ENCODE assay signal across 9 cellular contexts in the genomic region with DNA sequence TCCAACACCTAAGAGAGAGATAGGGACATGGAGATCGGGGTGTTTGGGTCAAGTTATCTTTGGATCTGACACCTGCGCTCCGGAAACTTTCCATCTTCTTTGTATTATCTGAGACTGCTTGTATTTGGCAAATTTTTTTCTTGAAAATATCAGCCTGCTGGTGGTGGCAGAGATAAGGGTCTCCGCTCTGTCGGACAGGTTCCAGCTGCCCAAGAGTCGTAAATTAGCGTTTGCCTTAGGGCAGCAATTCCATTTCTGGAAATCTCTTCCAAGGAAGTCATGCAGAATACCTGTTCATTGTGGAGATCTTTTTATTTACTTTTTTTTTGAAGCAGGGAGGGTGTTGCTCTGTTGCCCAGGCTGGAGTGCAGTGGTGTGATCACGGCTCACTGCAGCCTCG. TPM values are rescaled to one million over a fixed set of nuclear protein-coding genes. Genes with fewer than 3 reads are reported as not detected.
DNase-seq lines count a peak whose midpoint lies in the region; ATAC-seq, FAIRE-seq and TF ChIP-seq lines count a peak whose summit lies in the region.
"Had no signal": no experiment of that assay in that cellular context is flagged by ENCODE, and none has a peak within 500 bp of the region (broad histone marks: within the 10 kb centered on the region; RNA-seq: fewer than 3 reads in every experiment).

No MANE protein-coding gene starts in this region.

- no peaks in the 10 kb centered on the region for H3K9me3 ChIP-seq in ES-I3 (ENCODE audit: control insufficient read depth, insufficient read depth, low read length)
- no peaks in the 10 kb centered on the region for H3K9me3 ChIP-seq in Panc1 (ENCODE audit: control insufficient read depth, insufficient read depth, low read depth, low read length)
- H3K9me3 ChIP-seq in endothelial cell of umbilical vein (replicated peaks; ENCODE audit: control insufficient read depth, insufficient read depth, low read length), result no peaks in the 10 kb centered on the region
- no peaks in the 10 kb centered on the region for H3K9me3 ChIP-seq in gastroesophageal sphincter
- H3K9me3 ChIP-seq: sigmoid colon had no signal

- in situ Hi-C loops in Panc1 (cut with HindIII; ENCODE audit: low pct_unique_long_range_greater_than_20kb, low sequenced_read_pairs), result no loop called here

- no peak for TF ChIP-seq CTCF in Panc1 (IDR thresholded peaks at IDR 0.05)
- no peak for TF ChIP-seq CTCF in endothelial cell of umbilical vein (IDR thresholded peaks at IDR 0.05; ENCODE audit: extremely low read depth in 1 of 2, insufficient read depth in 1 of 2, low read depth in 1 of 2, low read length in 2 of 2)
- TF ChIP-seq CTCF in osteocyte (IDR thresholded peaks at IDR 0.05), result no peak
- no peak for TF ChIP-seq CTCF in gastroesophageal sphincter (IDR thresholded peaks at IDR 0.05)

- DNase-seq in Panc1 (ENCODE audit: low read depth, low spot score) (no peak), endothelial cell of umbilical vein (ENCODE audit: low read depth, low spot score) (no peak), osteocyte (ENCODE audit: extremely low spot score, unreplicated experiment) (no peak), HuH-7 (ENCODE audit: low spot score) (no peak), EL (no peak)
- DNase-seq in stimulated activated CD4-positive, alpha-beta T cell treated with anti-CD3 and anti-CD28 coated beads, Interleukin-15, amount 100 ng/mL, for 24 hours, result no peak
- DNase-seq: sigmoid colon had no signal

- POLR2A ChIA-PET in Panc1 (lab: Charles Lee), result interaction anchor here (0.7 kb wide), 1 partner anchor 143 kb away, joined by 5 read pairs; no protein-coding TSS in a partner anchor
- POLR2A ChIA-PET in endothelial cell of umbilical vein (lab: Charles Lee), result no interaction called here

- H3K4me1 ChIP-seq in ES-I3 (ENCODE audit: insufficient read depth, low read length), result peaks cover 9% of the 10 kb centered on the region
- H3K4me1 ChIP-seq in Panc1 (ENCODE audit: control insufficient read depth, insufficient read depth, low read length), result peaks cover 6% of the 10 kb centered on the region; the same call in 1 of the 2 replicates
- H3K4me1 ChIP-seq in endothelial cell of umbilical vein (ENCODE audit: control insufficient read depth, extremely low read depth, insufficient read depth, low read length), result peaks cover 5% of the 10 kb centered on the region
- peaks cover 0 to 15% (median 0%) of the 10 kb centered on the region in 3 donors for H3K4me1 ChIP-seq in gastroesophageal sphincter

- no peaks in the 10 kb centered on the region for H3K9me1 ChIP-seq in endothelial cell of umbilical vein (replicated peaks; ENCODE audit: control insufficient read depth, extremely low read depth, insufficient read depth, low read length)

- H3K9me3 Mint-ChIP-seq in osteocyte (ENCODE audit: unreplicated experiment), result no peaks in the 10 kb centered on the region

- H3K27me3 Mint-ChIP-seq in osteocyte (ENCODE audit: unreplicated experiment), result no peaks in the 10 kb centered on the region

- H3K4me1 Mint-ChIP-seq in osteocyte (ENCODE audit: unreplicated experiment), result peaks cover 5% of the 10 kb centered on the region

- 68 to 83% methylated on average over 7 to 8 of the region's 9 CpGs for WGBS in gastroesophageal sphincter (ENCODE audit: low coverage in 1 of 2), 2 donors

- no peaks in the 10 kb centered on the region for H3K36me3 Mint-ChIP-seq in osteocyte (ENCODE audit: unreplicated experiment)

- FAIRE-seq in endothelial cell of umbilical vein (lab: Jason Lieb, UNC), result no peak

- H3K4me2 ChIP-seq in endothelial cell of umbilical vein (ENCODE audit: insufficient read depth, low read length), result no peak overlapping the region

- H3K27ac ChIP-seq in Panc1 (ENCODE audit: low read length) (no peak overlapping the region), endothelial cell of umbilical vein (ENCODE audit: insufficient read depth, low read depth, low read length) (no peak overlapping the region), gastroesophageal sphincter (peak overlapping the region in 1 of 4 donors; percentile 32)
- H3K27ac ChIP-seq: sigmoid colon had no signal

- H3K27ac Mint-ChIP-seq in osteocyte (ENCODE audit: unreplicated experiment), result no peak overlapping the region

- dilution Hi-C loops in endothelial cell of umbilical vein (cut with MboI; ENCODE audit: extremely low pct_ligation_motif_present, low sequenced_read_pairs), result no loop called here

- no TSS peak for BruUV-seq in Panc1 (replicated peaks; lab: Mats Ljungman, UMichigan)
- BruUV-seq in endothelial cell of umbilical vein (replicated peaks; lab: Mats Ljungman, UMichigan), result no TSS peak

- peak overlapping the region; percentile 66 for H2AFZ ChIP-seq in endothelial cell of umbilical vein (ENCODE audit: low read depth, low read length)

- peak overlapping the region; percentile 55; the same call in 1 of the 2 replicates for H3K9ac ChIP-seq in ES-I3 (ENCODE audit: low read depth, low read length)
- H3K9ac ChIP-seq in endothelial cell of umbilical vein (replicated peaks; ENCODE audit: extremely low read depth, insufficient read depth, low read length), result no peak overlapping the region

- CTCF ChIA-PET in Panc1 (lab: Charles Lee) (no interaction called here), endothelial cell of umbilical vein (lab: Charles Lee) (interaction anchor here (0.8 kb wide), 1 partner anchor 12 kb away, joined by 3 read pairs; no protein-coding TSS in a partner anchor)

- no peak for TF ChIP-seq POLR2A in endothelial cell of umbilical vein (IDR thresholded peaks at IDR 0.05; ENCODE audit: low read depth, low read length)
- TF ChIP-seq POLR2A in gastroesophageal sphincter (IDR thresholded peaks at IDR 0.05), result no peak

- H3K79me2 ChIP-seq in endothelial cell of umbilical vein (ENCODE audit: control insufficient read depth, insufficient read depth, low read length), result no peaks in the 10 kb centered on the region

- peak overlapping the region; percentile 64 for H3K4me3 Mint-ChIP-seq in osteocyte (ENCODE audit: unreplicated experiment)

- H3K36me3 ChIP-seq in ES-I3 (ENCODE audit: insufficient read depth, low read length) (no peaks in the 10 kb centered on the region), Panc1 (ENCODE audit: control insufficient read depth, insufficient read depth, low read length) (no peaks in the 10 kb centered on the region), endothelial cell of umbilical vein (ENCODE audit: control insufficient read depth in 2 of 2, extremely low read depth in 1 of 2, insufficient read depth in 2 of 2, low read length in 2 of 2) (no peaks in the 10 kb centered on the region), gastroesophageal sphincter (no peaks in the 10 kb centered on the region)
- H3K36me3 ChIP-seq: sigmoid colon had no signal

- no peaks in the 10 kb centered on the region for H4K20me1 ChIP-seq in endothelial cell of umbilical vein (replicated peaks; ENCODE audit: control insufficient read depth, extremely low read depth, insufficient read depth, low read length)

- no peaks in the 10 kb centered on the region for H3K27me3 ChIP-seq in Panc1 (ENCODE audit: control insufficient read depth, insufficient read depth, low read length)
- no peaks in the 10 kb centered on the region for H3K27me3 ChIP-seq in endothelial cell of umbilical vein (ENCODE audit: control insufficient read depth in 2 of 2, insufficient read depth in 2 of 2, low read length in 2 of 2)
- peaks cover 43% of the 10 kb centered on the region for H3K27me3 ChIP-seq in gastroesophageal sphincter

- no peak for TF ChIP-seq EP300 in gastroesophageal sphincter (IDR thresholded peaks at IDR 0.05)

- intact Hi-C loops in Panc1 (cut with micrococcal nuclease; ENCODE audit: unreplicated experiment), result no loop called here
- intact Hi-C loops in endothelial cell of umbilical vein (cut with micrococcal nuclease), result no loop called here

- no peak for ATAC-seq in Panc1
- ATAC-seq in gastroesophageal sphincter, result no peak

- H3K4me3 ChIP-seq in Panc1 (ENCODE audit: low read depth in 2 of 2, low read length in 2 of 2), result peak overlapping the region; percentile 42 to 61
- H3K4me3 ChIP-seq in endothelial cell of umbilical vein (replicated peaks in 1 of 3; ENCODE audit: insufficient read depth in 1 of 3, low read depth in 1 of 3, low read length in 3 of 3), result no peak overlapping the region
- H3K4me3 ChIP-seq in gastroesophageal sphincter, result no peak overlapping the region

TF ChIP-seq in endothelial cell of umbilical vein, 7 proteins besides CTCF, POLR2A, EP300 and RAD21:
- TF ChIP-seq EZH2 (IDR thresholded peaks at IDR 0.05; ENCODE audit: borderline replicate concordance, low read depth, low read length, severe bottlenecking) (no peak), GATA2 (IDR thresholded peaks at IDR 0.05; ENCODE audit: insufficient read depth, insufficient read length, low read depth, low read length) (no peak), POLR2AphosphoS5 (IDR thresholded peaks at IDR 0.05; ENCODE audit: insufficient read depth, low read depth, low read length) (no peak), JUN (IDR thresholded peaks at IDR 0.05; ENCODE audit: borderline replicate concordance, insufficient read depth, insufficient read length, low read depth) (no peak), MYC (IDR thresholded peaks at IDR 0.05; ENCODE audit: low read depth, low read length) (no peak), FOS (IDR thresholded peaks at IDR 0.05; ENCODE audit: borderline replicate concordance, insufficient read depth, low read length) (no peak)
- TF ChIP-seq, protein P1, sequence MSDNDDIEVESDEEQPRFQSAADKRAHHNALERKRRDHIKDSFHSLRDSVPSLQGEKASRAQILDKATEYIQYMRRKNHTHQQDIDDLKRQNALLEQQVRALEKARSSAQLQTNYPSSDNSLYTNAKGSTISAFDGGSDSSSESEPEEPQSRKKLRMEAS (IDR thresholded peaks at IDR 0.05; ENCODE audit: insufficient read depth, insufficient read length), result no peak
TF ChIP-seq in endothelial cell of umbilical vein: peak in this region for 0.

RNA-seq across cellular contexts. Expression of a gene that starts 19.5 kb away (rescaled TPM):
- total RNA-seq in Panc1 (2021; ENCODE audit: unreplicated experiment), result 115 TPM
- 141 TPM for polyA plus RNA-seq in Panc1 (2012; ENCODE audit: insufficient read length)
- total RNA-seq in endothelial cell of umbilical vein, result 261 and 262 TPM in 2 replicates
- 259 and 277 TPM in 2 replicates for polyA plus RNA-seq in endothelial cell of umbilical vein
- polyA plus RNA-seq in endothelial cell of umbilical vein (2011; cell fraction: cytosol; rRNA removed), result 219 and 257 TPM in 2 replicates
- 481 and 548 TPM in 2 replicates for polyA plus RNA-seq in endothelial cell of umbilical vein (2011; cell fraction: nucleus; rRNA removed)
- polyA plus RNA-seq in endothelial cell of umbilical vein (2012), result 120 and 135 TPM in 2 replicates
- polyA minus RNA-seq in endothelial cell of umbilical vein, result 225 and 233 TPM in 2 replicates
- polyA minus RNA-seq in endothelial cell of umbilical vein (2011; cell fraction: cytosol; rRNA and poly(A)+ RNA removed), result 116 TPM
- 119 and 139 TPM in 2 replicates for polyA minus RNA-seq in endothelial cell of umbilical vein (2011; cell fraction: nucleus; rRNA and poly(A)+ RNA removed)
- 175 and 176 TPM in 2 replicates for total RNA-seq in osteocyte
- 10 to 100 TPM; 70.3 to 90.3 (median 80.0) TPM for total RNA-seq in gastroesophageal sphincter

Comparison
In these comparisons a context has a peak if more than half of its experiments do, and no peak if none do; other contexts are left out.
1. H3K4me3 ChIP-seq: peak in Panc1 (2 of 2); none in endothelial cell of umbilical vein (0 of 3) and gastroesophageal sphincter (0 of 2).